Comparison of ENCODE assay signal across 1 cellular context in genomic region chr10:99930731-99931550, GRCh38.
TF ChIP-seq lines count a peak whose summit lies in the region.

No MANE protein-coding gene starts in this region.

TF ChIP-seq in HepG2, 621 proteins besides CTCF, POLR2A, EP300 and RAD21 (continued from another document and continues in another):
- TF ChIP-seq PRDM15 (CRISPR knock-in tag; IDR thresholded peaks at IDR 0.05) (no peak), SAP130 (CRISPR knock-in tag; IDR thresholded peaks at IDR 0.05; ENCODE audit: low read depth) (peak; percentile 67), CREB1 (IDR thresholded peaks at IDR 0.05) (no peak), CREB1 (CRISPR knock-in tag; IDR thresholded peaks at IDR 0.05) (peak; percentile 32; the same call in 1 of the 2 replicates), HMG20A (CRISPR knock-in tag; IDR thresholded peaks at IDR 0.05; ENCODE audit: borderline replicate concordance) (0 out of 2 replicates have a peak, but pooled peaks have one; percentile 22), ZEB1 (IDR thresholded peaks at IDR 0.05; ENCODE audit: insufficient replicate concordance, low read depth) (no peak), IKZF4 (CRISPR knock-in tag; IDR thresholded peaks at IDR 0.05; ENCODE audit: borderline replicate concordance, low read depth, not compliant biosample characterization) (no peak), ZNF605 (CRISPR knock-in tag; IDR thresholded peaks at IDR 0.05) (peak; percentile 69), ZBTB33 (CRISPR knock-in tag; IDR thresholded peaks at IDR 0.05) (no peak), BHLHE40 (IDR thresholded peaks at IDR 0.05; ENCODE audit: low read length) (no peak), CHD4 (IDR thresholded peaks at IDR 0.05; ENCODE audit: borderline replicate concordance, low read length) (no peak), KLF16 (CRISPR knock-in tag; IDR thresholded peaks at IDR 0.05) (peak in 1 of 2 experiments; percentile 15; a peak in 1 of 4 replicates), HMG20B (CRISPR knock-in tag; conservative IDR thresholded peaks at IDR 0.05) (no peak), YY1 (IDR thresholded peaks at IDR 0.05; ENCODE audit: insufficient read depth, insufficient replicate concordance, low read depth, low read length) (peak; percentile 19), HNF1A (IDR thresholded peaks at IDR 0.05; ENCODE audit: low read depth) (peak; percentile 69), HNF1A (CRISPR knock-in tag; IDR thresholded peaks at IDR 0.05; ENCODE audit: borderline replicate concordance) (0 out of 2 replicates have a peak, but pooled peaks have one; percentile 20), PHF21A (CRISPR knock-in tag; IDR thresholded peaks at IDR 0.05) (peak; percentile 44), NFYB (CRISPR knock-in tag; IDR thresholded peaks at IDR 0.05) (peak; percentile 43; the same call in 1 of the 2 replicates), KDM2A (CRISPR knock-in tag; IDR thresholded peaks at IDR 0.05; ENCODE audit: borderline replicate concordance, low read depth) (0 out of 2 replicates have a peak, but pooled peaks have one; percentile 39), ZNF280D (CRISPR knock-in tag; IDR thresholded peaks at IDR 0.05) (peak; percentile 55; the same call in 1 of the 2 replicates), ZXDC (CRISPR knock-in tag; IDR thresholded peaks at IDR 0.05) (no peak), NCOA1 (CRISPR knock-in tag; IDR thresholded peaks at IDR 0.05) (no peak), KMT2B (CRISPR knock-in tag; IDR thresholded peaks at IDR 0.05) (peak; percentile 56; the same call in 1 of the 2 replicates), ARID4A (CRISPR knock-in tag; IDR thresholded peaks at IDR 0.05; ENCODE audit: borderline replicate concordance) (peak; percentile 28; the same call in 1 of the 2 replicates), PHF5A (CRISPR knock-in tag; IDR thresholded peaks at IDR 0.05; ENCODE audit: low read depth, unreplicated experiment) (peak; percentile 50), ADNP (CRISPR knock-in tag; IDR thresholded peaks at IDR 0.05) (no peak), DMAP1 (CRISPR knock-in tag; IDR thresholded peaks at IDR 0.05) (0 out of 2 replicates have a peak, but pooled peaks have one; percentile 57), TP53 (CRISPR knock-in tag; conservative IDR thresholded peaks at IDR 0.05) (no peak), POLR2AphosphoS5 (IDR thresholded peaks at IDR 0.05; ENCODE audit: low read depth, low read length) (peak; percentile 89), GATAD2A (CRISPR knock-in tag; IDR thresholded peaks at IDR 0.05) (peak; percentile 43; the same call in 1 of the 2 replicates), KDM5A (IDR thresholded peaks at IDR 0.05; ENCODE audit: borderline replicate concordance, low read length) (no peak), DRAP1 (CRISPR knock-in tag; IDR thresholded peaks at IDR 0.05) (peak; percentile 90), SP5 (CRISPR knock-in tag; IDR thresholded peaks at IDR 0.05; ENCODE audit: borderline replicate concordance, low read depth) (no peak), KLF6 (CRISPR knock-in tag; IDR thresholded peaks at IDR 0.05) (0 out of 2 replicates have a peak, but pooled peaks have one; percentile 35), ZNF12 (CRISPR knock-in tag; IDR thresholded peaks at IDR 0.05) (no peak), ZNF292 (CRISPR knock-in tag; IDR thresholded peaks at IDR 0.05; ENCODE audit: borderline replicate concordance, low read depth) (peak; percentile 71; the same call in 1 of the 2 replicates)
